ENCODE assay signal across 26 cellular contexts in genomic region chr19:46762245-46762890, GRCh38.
"Had no signal": no experiment of that assay in that cellular context is flagged by ENCODE, and none has a peak within 500 bp of the region (broad histone marks: within the 10 kb centered on the region; RNA-seq: fewer than 3 reads in every experiment).

No MANE protein-coding gene starts in this region.

- H3K9me3 ChIP-seq: gastroesophageal sphincter, neutrophil, ovary, tibial nerve had no signal

- H3K27ac ChIP-seq: coronary artery, neutrophil, ovary had no signal

- H3K9me3 Mint-ChIP-seq: activated T-cell treated with anti-CD3 and anti-CD28 coated beads, Interleukin-2, amount 50 U/mL, for 4 hours; activated T-helper 2 cell treated with anti-CD3 and anti-CD28 coated beads, Interferon-gamma antibody, Interleukin-2, Interleukin-4, amounts not matched to agents 10 μg/mL and 5 μg/mL and 100 μg/mL, durations not matched to agents 14 hours and 24 hours and 36 hours; memory B cell; nephron; stimulated activated effector memory CD8-positive, alpha-beta T cell treated with anti-CD3 and anti-CD28 coated beads, Interleukin-12 subunit alpha, Interleukin-12 subunit beta, amount 100 ng/mL, for 72 hours; stimulated activated naive CD8-positive, alpha-beta T cell treated with anti-CD3 and anti-CD28 coated beads, Interleukin-15, amount 100 ng/mL, for 72 hours; WTC11 had no signal

- FAIRE-seq: islet of Langerhans had no signal

- H3K27me3 ChIP-seq: gastroesophageal sphincter, neutrophil, ovary, tibial nerve had no signal

- H3K4me3 Mint-ChIP-seq: activated CD4-positive, alpha-beta T cell treated with anti-CD3 and anti-CD28 coated beads for 36 hours; activated naive CD8-positive, alpha-beta T cell; activated T-cell treated with anti-CD3 and anti-CD28 coated beads, Interleukin-2, amount 50 U/mL, for 4 hours; memory B cell; nephron; stimulated activated effector memory CD8-positive, alpha-beta T cell treated with anti-CD3 and anti-CD28 coated beads, Interleukin-12 subunit alpha, Interleukin-12 subunit beta, amount 100 ng/mL, for 72 hours; stimulated activated naive CD8-positive, alpha-beta T cell treated with anti-CD3 and anti-CD28 coated beads, Interleukin-15, amount 100 ng/mL, for 72 hours; WTC11 had no signal

- H3K27ac Mint-ChIP-seq: activated CD4-positive, alpha-beta T cell treated with anti-CD3 and anti-CD28 coated beads for 36 hours; activated naive CD8-positive, alpha-beta T cell; activated T-helper 2 cell treated with anti-CD3 and anti-CD28 coated beads, Interferon-gamma antibody, Interleukin-2, Interleukin-4, amounts not matched to agents 10 μg/mL and 5 μg/mL and 100 μg/mL, durations not matched to agents 14 hours and 24 hours and 36 hours; memory B cell; stimulated activated effector memory CD8-positive, alpha-beta T cell treated with anti-CD3 and anti-CD28 coated beads, Interleukin-12 subunit alpha, Interleukin-12 subunit beta, amount 100 ng/mL, for 72 hours; stimulated activated naive CD8-positive, alpha-beta T cell treated with anti-CD3 and anti-CD28 coated beads, Interleukin-15, amount 100 ng/mL, for 72 hours; WTC11 had no signal

- DNase-seq: activated CD4-positive, alpha-beta T cell treated with anti-CD3 and anti-CD28 coated beads for 36 hours; activated CD4-positive, alpha-beta T cell treated with anti-CD3 and anti-CD28 coated beads, Interleukin-2, amount 50 U/mL, for 4 hours; activated CD8-positive, alpha-beta memory T cell treated with anti-CD3 and anti-CD28 coated beads for 24 hours; activated CD8-positive, alpha-beta memory T cell treated with anti-CD3 and anti-CD28 coated beads, Interleukin-2, amount 50 U/mL, for 4 hours; activated naive CD4-positive, alpha-beta T cell; activated T-cell treated with anti-CD3 and anti-CD28 coated beads, Interleukin-2, amount 50 U/mL, for 4 hours; cerebellar nuclear complex; erythroblast; head of caudate nucleus; left cardiac atrium; ovary; right cardiac atrium; stimulated activated CD4-positive, alpha-beta T cell treated with anti-CD3 and anti-CD28 coated beads, Interleukin-2, amount 100 ng/mL, for 24 hours; stimulated activated naive CD8-positive, alpha-beta T cell treated with anti-CD3 and anti-CD28 coated beads, Interleukin-15, amount 100 ng/mL, for 72 hours; T-helper 9 cell had no signal

- H3K4me3 ChIP-seq: coronary artery, gastroesophageal sphincter, ovary, tibial nerve had no signal

- H3K27me3 Mint-ChIP-seq: activated CD4-positive, alpha-beta T cell treated with anti-CD3 and anti-CD28 coated beads for 36 hours; activated naive CD8-positive, alpha-beta T cell; memory B cell; stimulated activated naive CD8-positive, alpha-beta T cell treated with anti-CD3 and anti-CD28 coated beads, Interleukin-15, amount 100 ng/mL, for 72 hours had no signal

- H3K4me1 Mint-ChIP-seq: activated CD4-positive, alpha-beta T cell treated with anti-CD3 and anti-CD28 coated beads for 36 hours had no signal

- H3K36me3 Mint-ChIP-seq: activated naive CD8-positive, alpha-beta T cell; memory B cell; WTC11 had no signal

- H3K36me3 ChIP-seq: gastroesophageal sphincter, neutrophil, ovary had no signal

- ATAC-seq: activated CD4-positive, alpha-beta T cell treated with anti-CD3 and anti-CD28 coated beads for 36 hours; activated T-cell treated with anti-CD3 and anti-CD28 coated beads, Interleukin-2, amount 50 U/mL, for 4 hours; gastroesophageal sphincter; left cardiac atrium; right cardiac atrium; stimulated activated effector memory CD8-positive, alpha-beta T cell treated with anti-CD3 and anti-CD28 coated beads, Interleukin-12 subunit alpha, Interleukin-12 subunit beta, amount 100 ng/mL, for 72 hours; stimulated activated naive CD8-positive, alpha-beta T cell treated with anti-CD3 and anti-CD28 coated beads, Interleukin-15, amount 100 ng/mL, for 72 hours; WTC11 had no signal
